16 cellular contexts compared by ENCODE assay signal in genomic region chr9:35687306-35687705, GRCh38. TPM values are rescaled to one million over a fixed set of nuclear protein-coding genes. Genes with fewer than 3 reads are reported as not detected.
DNase-seq lines count a peak whose midpoint lies in the region; ATAC-seq, FAIRE-seq and TF ChIP-seq lines count a peak whose summit lies in the region.
"Had no signal": no experiment of that assay in that cellular context is flagged by ENCODE, and none has a peak within 500 bp of the region (broad histone marks: within the 10 kb centered on the region; RNA-seq: fewer than 3 reads in every experiment).

No MANE protein-coding gene starts in this region.

- in situ Hi-C loops in GM23248 (cut with MboI) = no loop called here

- H2AK5ac ChIP-seq in mesenchymal stem cell (ENCODE audit: low read length, severe bottlenecking) = no peak overlapping the region

- H4K8ac ChIP-seq in mesenchymal stem cell (ENCODE audit: low read length) = no peak overlapping the region

- no peaks in the 10 kb centered on the region for H3K9me2 ChIP-seq in GM23248 (ENCODE audit: insufficient read depth)
- no peaks in the 10 kb centered on the region for H3K9me2 ChIP-seq in PC-9 (ENCODE audit: insufficient read depth)

- H3K9me3 ChIP-seq in GM23248 (ENCODE audit: low read depth) (no peaks in the 10 kb centered on the region), astrocyte (ENCODE audit: insufficient read depth, low read depth, low read length) (no peaks in the 10 kb centered on the region), mesenchymal stem cell (ENCODE audit: control insufficient read depth, low read length) (no peaks in the 10 kb centered on the region), stomach smooth muscle (ENCODE audit: control insufficient read depth in 2 of 2, low read length in 2 of 2) (no peaks in the 10 kb centered on the region), PC-9 (ENCODE audit: insufficient read depth, low read depth) (no peaks in the 10 kb centered on the region)
- H3K9me3 ChIP-seq: SJCRH30 had no signal

- no peak for FAIRE-seq in astrocyte (lab: Jason Lieb, UNC)
- FAIRE-seq: GM12892 had no signal

- no peak overlapping the region for H2BK12ac ChIP-seq in mesenchymal stem cell (ENCODE audit: low read length in 2 of 2)

- H4K20me1 ChIP-seq in GM23248 (ENCODE audit: insufficient read depth) (peaks cover 49% of the 10 kb centered on the region), astrocyte (ENCODE audit: insufficient read depth, low read length) (peaks cover 74% of the 10 kb centered on the region), PC-9 (ENCODE audit: insufficient read depth) (no peaks in the 10 kb centered on the region)

- H2AFZ ChIP-seq in GM23248 (no peak overlapping the region), astrocyte (ENCODE audit: low read depth, low read length) (no peak overlapping the region), mesenchymal stem cell (ENCODE audit: low read depth, low read length) (no peak overlapping the region), PC-9 (no peak overlapping the region)

- WGBS in GM23248 (ENCODE audit: low coverage in 1 of 2, low lambda C conversion rate in 2 of 2, missing lambda C conversion rate in 2 of 2), 2 experiments = 56 to 67% methylated on average over 2 of the region's 2 CpGs
- WGBS in mesenchymal stem cell = 75% methylated on average over 2 of the region's 2 CpGs

- no peak overlapping the region for H3K23ac ChIP-seq in mesenchymal stem cell (ENCODE audit: low read length in 2 of 2)

- no peaks in the 10 kb centered on the region for H3K27me3 Mint-ChIP-seq in astrocyte (ENCODE audit: low read depth, unreplicated experiment)
- H3K27me3 Mint-ChIP-seq in activated T-helper 17 cell treated with anti-CD3 and anti-CD28 coated beads, Interleukin-2, amount 50 U/mL, for 72 hours = no peaks in the 10 kb centered on the region
- H3K27me3 Mint-ChIP-seq: effector memory CD8-positive, alpha-beta T cell had no signal

- H3K14ac ChIP-seq in mesenchymal stem cell (ENCODE audit: low read length in 2 of 2) = no peak overlapping the region

- no peak for DNase-seq in GM23248
- no peak for DNase-seq in astrocyte (ENCODE audit: low read depth)
- DNase-seq in mesenchymal stem cell = no peak
- no peak for DNase-seq in PC-9
- no peak for DNase-seq in NCI-H1930 (lab: John Stamatoyannopoulos, UW)
- DNase-seq: activated CD4-positive, alpha-beta T cell treated with anti-CD3 and anti-CD28 coated beads, Interleukin-2, amount 50 U/mL, for 4 hours; activated naive CD4-positive, alpha-beta T cell treated with anti-CD3 and anti-CD28 coated beads, Interleukin-2, amount 50 U/mL, for 16 hours; effector memory CD8-positive, alpha-beta T cell; NCI-H510A; SJCRH30; stimulated activated CD4-positive, alpha-beta T cell treated with anti-CD3 and anti-CD28 coated beads, Interleukin-4, amount 100 ng/mL, for 4 hours had no signal

- no TSS peak for BruUV-seq in PC-9 (replicated peaks; lab: Mats Ljungman, UMichigan)

- POLR2A ChIA-PET in PC-9 (lab: Charles Lee; ENCODE audit: unreplicated experiment) = interaction anchor here (0.6 kb wide), 1 partner anchor 852 kb away, joined by 3 read pairs; no protein-coding TSS in a partner anchor

- no peak for ATAC-seq in GM21423 (IDR thresholded peaks at IDR 0.05; ENCODE audit: unreplicated experiment)
- ATAC-seq in activated T-helper 17 cell treated with anti-CD3 and anti-CD28 coated beads, Interleukin-2, amount 50 U/mL, for 72 hours (replicated peaks) = no peak
- ATAC-seq: effector memory CD8-positive, alpha-beta T cell had no signal

- no peaks in the 10 kb centered on the region for H3K9me3 Mint-ChIP-seq in astrocyte (ENCODE audit: unreplicated experiment)
- H3K9me3 Mint-ChIP-seq in activated T-helper 17 cell treated with anti-CD3 and anti-CD28 coated beads, Interleukin-2, amount 50 U/mL, for 72 hours = no peaks in the 10 kb centered on the region
- H3K9me3 Mint-ChIP-seq: effector memory CD8-positive, alpha-beta T cell had no signal

- H3K18ac ChIP-seq in mesenchymal stem cell (ENCODE audit: low read depth in 1 of 2, low read length in 2 of 2) = no peak overlapping the region

- TF ChIP-seq CTCF in astrocyte (IDR thresholded peaks at IDR 0.05; ENCODE audit: insufficient read depth, low read depth, low read length) (no peak), PC-9 (conservative IDR thresholded peaks at IDR 0.05) (no peak)

- peaks cover 44% of the 10 kb centered on the region for H3K36me3 ChIP-seq in GM23248 (ENCODE audit: low read depth)
- peaks cover 55% of the 10 kb centered on the region for H3K36me3 ChIP-seq in astrocyte (ENCODE audit: insufficient read depth, low read length)
- H3K36me3 ChIP-seq in mesenchymal stem cell (ENCODE audit: control insufficient read depth in 1 of 2, insufficient read depth in 2 of 2, low read depth in 1 of 2, low read length in 2 of 2) = peaks cover 56 to 60% of the 10 kb centered on the region in 2 experiments
- peaks cover 50 to 61% of the 10 kb centered on the region in 2 donors for H3K36me3 ChIP-seq in stomach smooth muscle (ENCODE audit: control insufficient read depth in 2 of 2, insufficient read depth in 2 of 2, low read length in 2 of 2)
- H3K36me3 ChIP-seq in PC-9 (ENCODE audit: low read depth) = no peaks in the 10 kb centered on the region

- H3K4me3 ChIP-seq in GM23248 = peak overlapping the region; percentile 98
- peak overlapping the region; percentile 97 for H3K4me3 ChIP-seq in astrocyte (ENCODE audit: insufficient read depth, low read depth, low read length)
- peak overlapping the region in 1 of 2 experiments; percentile 87 for H3K4me3 ChIP-seq in mesenchymal stem cell (ENCODE audit: insufficient read depth in 1 of 2, low read depth in 1 of 2, low read length in 2 of 2)
- peak overlapping the region; percentile 92 to 95 for H3K4me3 ChIP-seq in stomach smooth muscle (ENCODE audit: low read length in 2 of 2)
- no peak overlapping the region for H3K4me3 ChIP-seq in PC-9

- no peak overlapping the region for H4K91ac ChIP-seq in mesenchymal stem cell (ENCODE audit: low read length)

- H2BK5ac ChIP-seq in mesenchymal stem cell (ENCODE audit: low read depth, low read length, poor library complexity, severe bottlenecking) = no peak overlapping the region

- H2BK15ac ChIP-seq in mesenchymal stem cell (ENCODE audit: low read depth, poor library complexity, severe bottlenecking) = peak overlapping the region; percentile 3

- H3K4me2 ChIP-seq in GM23248 (ENCODE audit: unreplicated experiment) = peak overlapping the region; percentile 89
- H3K4me2 ChIP-seq in astrocyte (ENCODE audit: low read length) = peak overlapping the region; percentile 100
- H3K4me2 ChIP-seq in mesenchymal stem cell (ENCODE audit: low read length, poor library complexity, severe bottlenecking) = peak overlapping the region; percentile 82
- no peak overlapping the region for H3K4me2 ChIP-seq in PC-9

- H3K4me1 ChIP-seq in GM23248 (ENCODE audit: insufficient read depth) (peaks cover 43% of the 10 kb centered on the region), astrocyte (ENCODE audit: insufficient read depth, low read length) (peaks cover 64% of the 10 kb centered on the region), mesenchymal stem cell (ENCODE audit: control insufficient read depth, insufficient read depth, low read depth, low read length) (peaks cover 47% of the 10 kb centered on the region), stomach smooth muscle (ENCODE audit: control insufficient read depth, insufficient read depth, low read length) (peaks cover 52% of the 10 kb centered on the region), PC-9 (replicated peaks; ENCODE audit: insufficient read depth) (peaks cover 21% of the 10 kb centered on the region)

- no peak overlapping the region for H3K4ac ChIP-seq in mesenchymal stem cell (ENCODE audit: low read depth in 1 of 2, low read length in 2 of 2)

- CTCF ChIA-PET in PC-9 (lab: Charles Lee) = no interaction called here

- H3K27ac ChIP-seq in GM23248 = no peak overlapping the region
- H3K27ac ChIP-seq in astrocyte (ENCODE audit: low read depth, low read length) = peak overlapping the region; percentile 44
- H3K27ac ChIP-seq in mesenchymal stem cell (ENCODE audit: low read length, poor library complexity, severe bottlenecking) = peak overlapping the region; percentile 4
- peak overlapping the region; percentile 100 for H3K27ac ChIP-seq in stomach smooth muscle (ENCODE audit: low read length)
- no peak overlapping the region for H3K27ac ChIP-seq in PC-9
- H3K27ac ChIP-seq: HL-60, SJCRH30 had no signal

- H3F3A ChIP-seq in GM23248 (ENCODE audit: insufficient read depth) (peaks cover 79% of the 10 kb centered on the region), PC-9 (ENCODE audit: insufficient read depth, low read depth) (peaks cover 14% of the 10 kb centered on the region; the same call in 1 of the 2 replicates)

- peaks cover 5% of the 10 kb centered on the region for H3K79me1 ChIP-seq in mesenchymal stem cell (replicated peaks; ENCODE audit: low read length, poor library complexity, severe bottlenecking)

- intact Hi-C loops in PC-9 (cut with micrococcal nuclease; ENCODE audit: unreplicated experiment) = no loop called here

- no peak overlapping the region for H2BK120ac ChIP-seq in mesenchymal stem cell (ENCODE audit: low read depth, low read length)

- peaks cover 49% of the 10 kb centered on the region for H3K4me1 Mint-ChIP-seq in astrocyte (ENCODE audit: low read depth, unreplicated experiment)
- H3K4me1 Mint-ChIP-seq in activated T-helper 17 cell treated with anti-CD3 and anti-CD28 coated beads, Interleukin-2, amount 50 U/mL, for 72 hours = peaks cover 15% of the 10 kb centered on the region

- peak overlapping the region; percentile 88 for H3K27ac Mint-ChIP-seq in astrocyte (ENCODE audit: unreplicated experiment)
- H3K27ac Mint-ChIP-seq in activated T-helper 17 cell treated with anti-CD3 and anti-CD28 coated beads, Interleukin-2, amount 50 U/mL, for 72 hours = no peak overlapping the region

- H3K27me3 ChIP-seq in GM23248 (replicated peaks; ENCODE audit: insufficient read depth) (no peaks in the 10 kb centered on the region), astrocyte (ENCODE audit: insufficient read depth, low read length) (no peaks in the 10 kb centered on the region), mesenchymal stem cell (ENCODE audit: control insufficient read depth in 1 of 2, insufficient read depth in 1 of 2, low read length in 2 of 2) (no peaks in the 10 kb centered on the region), stomach smooth muscle (ENCODE audit: control insufficient read depth in 1 of 2, insufficient read depth in 2 of 2, low read length in 2 of 2) (no peaks in the 10 kb centered on the region), PC-9 (ENCODE audit: insufficient read depth, low read depth) (no peaks in the 10 kb centered on the region)
- H3K27me3 ChIP-seq: SJCRH30 had no signal

- peak overlapping the region; percentile 94 for H3K4me3 Mint-ChIP-seq in astrocyte (ENCODE audit: unreplicated experiment)
- H3K4me3 Mint-ChIP-seq in activated T-helper 17 cell treated with anti-CD3 and anti-CD28 coated beads, Interleukin-2, amount 50 U/mL, for 72 hours = no peak overlapping the region
- H3K4me3 Mint-ChIP-seq: effector memory CD8-positive, alpha-beta T cell had no signal

- peaks cover 32% of the 10 kb centered on the region for H3K36me3 Mint-ChIP-seq in astrocyte (ENCODE audit: low read depth, unreplicated experiment)
- H3K36me3 Mint-ChIP-seq in activated T-helper 17 cell treated with anti-CD3 and anti-CD28 coated beads, Interleukin-2, amount 50 U/mL, for 72 hours (ENCODE audit: low read depth) = no peaks in the 10 kb centered on the region

- H3K9ac ChIP-seq in GM23248 = peak overlapping the region; percentile 94
- peak overlapping the region; percentile 96 for H3K9ac ChIP-seq in astrocyte (ENCODE audit: low read length)
- H3K9ac ChIP-seq in mesenchymal stem cell (ENCODE audit: low read length) = peak overlapping the region; percentile 92
- peak overlapping the region; percentile 99 for H3K9ac ChIP-seq in stomach smooth muscle (ENCODE audit: low read length in 2 of 2)

- H3K79me2 ChIP-seq in GM23248 (ENCODE audit: insufficient read depth) (peaks cover 68% of the 10 kb centered on the region), astrocyte (ENCODE audit: insufficient read depth, low read length) (peaks cover 67% of the 10 kb centered on the region), PC-9 (ENCODE audit: low read depth) (no peaks in the 10 kb centered on the region)

RNA-seq across cellular contexts. Expression of gene TPM2, which starts 2.4 kb away (rescaled TPM):
- total RNA-seq in GM23248 (2014; rRNA removed; shearing (Covaris generic)) = 1,596 and 1,625 TPM in 2 replicates
- polyA plus RNA-seq in GM23248 (2016; fragmentation: Nextera tagmentation; extraction: Ambion mirVana) = 3,527 and 3,584 TPM in 2 replicates
- total RNA-seq in astrocyte (1,947 and 2,001 TPM in 2 replicates), PC-9 (2021) (30.5 and 60.0 TPM in 2 replicates)
- polyA plus RNA-seq in mesenchymal stem cell (2013, experiment 1 of 2) = 890 TPM
- polyA plus RNA-seq in mesenchymal stem cell (2013, experiment 2 of 2) = 890 TPM
- total RNA-seq in activated T-helper 17 cell treated with anti-CD3 and anti-CD28 coated beads, Interleukin-2, amount 50 U/mL, for 72 hours = 1 to 10 TPM; 4.1 to 6.2 TPM

RNA-seq across cellular contexts. Expression of gene CA9, which starts 13.6 kb away (rescaled TPM):
- total RNA-seq in GM23248 (2014; rRNA removed; shearing (Covaris generic)) = 3.4 and 4.3 TPM in 2 replicates
- 2.3 and 2.7 TPM in 2 replicates for polyA plus RNA-seq in GM23248 (2016; fragmentation: Nextera tagmentation; extraction: Ambion mirVana)
- total RNA-seq in astrocyte = not detected in 2 replicates
- polyA plus RNA-seq in mesenchymal stem cell (2013, experiment 1 of 2) = 0.30 TPM
- 0.38 TPM for polyA plus RNA-seq in mesenchymal stem cell (2013, experiment 2 of 2)
- 2.5 and 6.6 TPM in 2 replicates for total RNA-seq in PC-9 (2021)
- total RNA-seq in activated T-helper 17 cell treated with anti-CD3 and anti-CD28 coated beads, Interleukin-2, amount 50 U/mL, for 72 hours = 10 to 100 TPM in 1 of 2 donors, under 1 TPM in 1; 0.89 to 31.7 TPM

RNA-seq across cellular contexts. Expression of gene ARHGEF39, which starts 22.3 kb away (rescaled TPM):
- total RNA-seq in GM23248 (2014; rRNA removed; shearing (Covaris generic)) = 0.13 and 2.1 TPM in 2 replicates
- 1.6 and 1.8 TPM in 2 replicates for polyA plus RNA-seq in GM23248 (2016; fragmentation: Nextera tagmentation; extraction: Ambion mirVana)
- total RNA-seq in astrocyte (0.53 and 1.0 TPM in 2 replicates), PC-9 (2021) (13.5 and 15.6 TPM in 2 replicates)
- polyA plus RNA-seq in mesenchymal stem cell (2013, experiment 1 of 2) = 0.81 TPM
- 0.73 TPM for polyA plus RNA-seq in mesenchymal stem cell (2013, experiment 2 of 2)
- total RNA-seq in activated T-helper 17 cell treated with anti-CD3 and anti-CD28 coated beads, Interleukin-2, amount 50 U/mL, for 72 hours = 10 to 100 TPM in 1 of 2 donors, 1 to 10 TPM in 1; 9.4 to 16.1 TPM

RNA-seq across cellular contexts. Expression of gene CCDC107, which starts 29.2 kb away (rescaled TPM):
- total RNA-seq in GM23248 (2014; rRNA removed; shearing (Covaris generic)) = 20.5 and 28.6 TPM in 2 replicates
- polyA plus RNA-seq in GM23248 (2016; fragmentation: Nextera tagmentation; extraction: Ambion mirVana) = 52.8 and 55.7 TPM in 2 replicates
- total RNA-seq in astrocyte (15.5 and 18.8 TPM in 2 replicates), PC-9 (2021) (6.9 and 10.5 TPM in 2 replicates)
- polyA plus RNA-seq in mesenchymal stem cell (2013, experiment 1 of 2) = 21.7 TPM
- polyA plus RNA-seq in mesenchymal stem cell (2013, experiment 2 of 2) = 20.5 TPM
- 10 to 100 TPM; 17.5 to 19.8 TPM for total RNA-seq in activated T-helper 17 cell treated with anti-CD3 and anti-CD28 coated beads, Interleukin-2, amount 50 U/mL, for 72 hours

RNA-seq across cellular contexts. Expression of gene RMRP, which starts 29.5 kb away (rescaled TPM):
- total RNA-seq in GM23248 (2014; rRNA removed; shearing (Covaris generic)) = 14,230 and 20,944 TPM in 2 replicates
- polyA plus RNA-seq in GM23248 (2016; fragmentation: Nextera tagmentation; extraction: Ambion mirVana) = not detected in 2 replicates
- total RNA-seq in astrocyte (13,402 and 14,410 TPM in 2 replicates), PC-9 (2021) (13,432 and 13,506 TPM in 2 replicates)
- not detected for polyA plus RNA-seq in mesenchymal stem cell (2013, experiment 1 of 2)
- not detected for polyA plus RNA-seq in mesenchymal stem cell (2013, experiment 2 of 2)
- total RNA-seq in activated T-helper 17 cell treated with anti-CD3 and anti-CD28 coated beads, Interleukin-2, amount 50 U/mL, for 72 hours = over 10,000 TPM in 1 of 2 donors, 1,000 to 10,000 TPM in 1; 5,785 to 10,768 TPM

Comparison
In these comparisons a context has a peak if more than half of its experiments do, and no peak if none do; other contexts are left out.
1. H3K27ac ChIP-seq: peak in astrocyte (single experiment), mesenchymal stem cell (single experiment) and stomach smooth muscle (single experiment); none in GM23248 (single experiment) and PC-9 (single experiment).
2. RNA of gene TPM2, which starts 2.4 kb away (total RNA-seq): 1,947 to 2,001 TPM in astrocyte and 1,596 to 1,625 TPM in GM23248; 30.5 to 60.0 TPM in PC-9 and 4.1 to 6.2 TPM in activated T-helper 17 cell treated with anti-CD3 and anti-CD28 coated beads, Interleukin-2, amount 50 U/mL, for 72 hours; every median in the first group is over 10 times any median in the second.
3. Peak in every context shown above with its lines, with median percentiles within 50 percentile points of each other: H3K9ac ChIP-seq.